In the genomic region with DNA sequence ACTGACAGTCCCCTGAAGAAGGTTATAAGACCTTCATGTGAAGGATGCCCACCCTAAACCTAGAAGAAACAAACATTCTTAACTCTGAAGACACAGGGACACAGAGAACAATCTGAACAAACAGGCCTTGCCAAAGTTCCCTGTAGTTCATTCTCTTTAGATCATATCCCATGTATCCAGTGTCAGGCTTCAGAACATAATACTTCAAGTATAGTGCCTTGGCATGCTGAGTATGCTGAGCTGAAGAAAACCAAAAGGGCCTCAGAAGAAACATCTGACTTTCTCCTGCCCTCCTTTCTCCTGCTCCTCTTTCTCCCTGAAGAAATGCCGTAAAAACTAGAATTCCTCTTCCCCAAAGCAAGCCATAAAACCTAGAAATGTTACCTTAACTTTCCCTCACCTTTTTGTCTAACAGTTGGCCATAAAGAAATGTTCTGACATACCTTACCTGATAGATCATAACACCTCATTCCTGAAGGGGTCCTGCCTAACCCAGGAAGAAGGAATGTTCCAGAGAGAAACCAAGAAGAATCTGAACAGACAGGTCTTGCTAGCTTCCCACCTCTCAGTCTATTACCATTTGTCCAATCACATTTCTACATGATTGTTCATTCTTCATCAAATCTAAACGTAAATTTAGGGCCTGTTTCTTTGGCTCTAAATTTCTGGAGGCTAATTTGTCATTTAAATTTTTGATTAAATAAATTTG, we compare ENCODE assay signal across 1 cellular context.
TF ChIP-seq lines count a peak whose summit lies in the region.

No MANE protein-coding gene starts in this region.

TF ChIP-seq in GM23338, 12 proteins besides CTCF, POLR2A, EP300 and RAD21 (continued from another document):
- TF ChIP-seq, protein P1, sequence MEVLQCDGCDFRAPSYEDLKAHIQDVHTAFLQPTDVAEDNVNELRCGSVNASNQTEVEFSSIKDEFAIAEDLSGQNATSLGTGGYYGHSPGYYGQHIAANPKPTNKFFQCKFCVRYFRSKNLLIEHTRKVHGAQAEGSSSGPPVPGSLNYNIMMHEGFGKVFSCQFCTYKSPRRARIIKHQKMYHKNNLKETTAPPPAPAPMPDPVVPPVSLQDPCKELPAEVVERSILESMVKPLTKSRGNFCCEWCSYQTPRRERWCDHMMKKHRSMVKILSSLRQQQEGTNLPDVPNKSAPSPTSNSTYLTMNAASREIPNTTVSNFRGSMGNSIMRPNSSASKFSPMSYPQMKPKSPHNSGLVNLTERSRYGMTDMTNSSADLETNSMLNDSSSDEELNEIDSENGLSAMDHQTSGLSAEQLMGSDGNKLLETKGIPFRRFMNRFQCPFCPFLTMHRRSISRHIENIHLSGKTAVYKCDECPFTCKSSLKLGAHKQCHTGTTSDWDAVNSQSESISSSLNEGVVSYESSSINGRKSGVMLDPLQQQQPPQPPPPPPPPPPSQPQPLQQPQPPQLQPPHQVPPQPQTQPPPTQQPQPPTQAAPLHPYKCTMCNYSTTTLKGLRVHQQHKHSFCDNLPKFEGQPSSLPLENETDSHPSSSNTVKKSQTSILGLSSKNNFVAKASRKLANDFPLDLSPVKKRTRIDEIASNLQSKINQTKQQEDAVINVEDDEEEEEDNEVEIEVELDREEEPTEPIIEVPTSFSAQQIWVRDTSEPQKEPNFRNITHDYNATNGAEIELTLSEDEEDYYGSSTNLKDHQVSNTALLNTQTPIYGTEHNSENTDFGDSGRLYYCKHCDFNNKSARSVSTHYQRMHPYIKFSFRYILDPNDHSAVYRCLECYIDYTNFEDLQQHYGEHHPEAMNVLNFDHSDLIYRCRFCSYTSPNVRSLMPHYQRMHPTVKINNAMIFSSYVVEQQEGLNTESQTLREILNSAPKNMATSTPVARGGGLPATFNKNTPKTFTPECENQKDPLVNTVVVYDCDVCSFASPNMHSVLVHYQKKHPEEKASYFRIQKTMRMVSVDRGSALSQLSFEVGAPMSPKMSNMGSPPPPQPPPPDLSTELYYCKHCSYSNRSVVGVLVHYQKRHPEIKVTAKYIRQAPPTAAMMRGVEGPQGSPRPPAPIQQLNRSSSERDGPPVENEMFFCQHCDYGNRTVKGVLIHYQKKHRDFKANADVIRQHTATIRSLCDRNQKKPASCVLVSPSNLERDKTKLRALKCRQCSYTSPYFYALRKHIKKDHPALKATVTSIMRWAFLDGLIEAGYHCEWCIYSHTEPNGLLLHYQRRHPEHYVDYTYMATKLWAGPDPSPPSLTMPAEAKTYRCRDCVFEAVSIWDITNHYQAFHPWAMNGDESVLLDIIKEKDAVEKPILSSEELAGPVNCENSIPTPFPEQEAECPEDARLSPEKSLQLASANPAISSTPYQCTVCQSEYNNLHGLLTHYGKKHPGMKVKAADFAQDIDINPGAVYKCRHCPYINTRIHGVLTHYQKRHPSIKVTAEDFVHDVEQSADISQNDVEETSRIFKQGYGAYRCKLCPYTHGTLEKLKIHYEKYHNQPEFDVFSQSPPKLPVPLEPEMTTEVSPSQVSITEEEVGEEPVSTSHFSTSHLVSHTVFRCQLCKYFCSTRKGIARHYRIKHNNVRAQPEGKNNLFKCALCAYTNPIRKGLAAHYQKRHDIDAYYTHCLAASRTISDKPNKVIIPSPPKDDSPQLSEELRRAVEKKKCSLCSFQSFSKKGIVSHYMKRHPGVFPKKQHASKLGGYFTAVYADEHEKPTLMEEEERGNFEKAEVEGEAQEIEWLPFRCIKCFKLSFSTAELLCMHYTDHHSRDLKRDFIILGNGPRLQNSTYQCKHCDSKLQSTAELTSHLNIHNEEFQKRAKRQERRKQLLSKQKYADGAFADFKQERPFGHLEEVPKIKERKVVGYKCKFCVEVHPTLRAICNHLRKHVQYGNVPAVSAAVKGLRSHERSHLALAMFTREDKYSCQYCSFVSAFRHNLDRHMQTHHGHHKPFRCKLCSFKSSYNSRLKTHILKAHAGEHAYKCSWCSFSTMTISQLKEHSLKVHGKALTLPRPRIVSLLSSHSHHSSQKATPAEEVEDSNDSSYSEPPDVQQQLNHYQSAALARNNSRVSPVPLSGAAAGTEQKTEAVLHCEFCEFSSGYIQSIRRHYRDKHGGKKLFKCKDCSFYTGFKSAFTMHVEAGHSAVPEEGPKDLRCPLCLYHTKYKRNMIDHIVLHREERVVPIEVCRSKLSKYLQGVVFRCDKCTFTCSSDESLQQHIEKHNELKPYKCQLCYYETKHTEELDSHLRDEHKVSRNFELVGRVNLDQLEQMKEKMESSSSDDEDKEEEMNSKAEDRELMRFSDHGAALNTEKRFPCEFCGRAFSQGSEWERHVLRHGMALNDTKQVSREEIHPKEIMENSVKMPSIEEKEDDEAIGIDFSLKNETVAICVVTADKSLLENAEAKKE (CRISPR knock-in tag; IDR thresholded peaks at IDR 0.05), result no peak
- TF ChIP-seq EZH2phosphoT487 (IDR thresholded peaks at IDR 0.05; ENCODE audit: unreplicated experiment), result no peak
- TF ChIP-seq POLR2AphosphoS5 (IDR thresholded peaks at IDR 0.05; ENCODE audit: low read depth), result no peak
- no peak for TF ChIP-seq STAT1 (IDR thresholded peaks at IDR 0.05; ENCODE audit: unreplicated experiment)
- TF ChIP-seq JUNB (IDR thresholded peaks at IDR 0.05; ENCODE audit: unreplicated experiment), result no peak
